8 cellular contexts compared by ENCODE assay signal in genomic region chr2:86107031-86107430, GRCh38. TPM values are rescaled to one million over a fixed set of nuclear protein-coding genes. Genes with fewer than 3 reads are reported as not detected.
DNase-seq lines count a peak whose midpoint lies in the region; ATAC-seq and TF ChIP-seq lines count a peak whose summit lies in the region.

No MANE protein-coding gene starts in this region.

- peak overlapping the region; percentile 99 for H3K27ac Mint-ChIP-seq in CD8-positive, alpha-beta T cell

- DNase-seq in CD8-positive, alpha-beta T cell = no peak
- DNase-seq in NAMALWA (ENCODE audit: low spot score) (peak; percentile 33), neuronal stem cell (ENCODE audit: low spot score) (no peak), NCI-H2107 (lab: John Stamatoyannopoulos, UW) (no peak), nucleus accumbens (lab: John Stamatoyannopoulos, UW) (no peak), NCI-H82 (lab: John Stamatoyannopoulos, UW) (no peak)
- no peak for DNase-seq in effector memory CD4-positive, alpha-beta T cell
- no peak for DNase-seq in stimulated activated CD4-positive, alpha-beta T cell treated with anti-CD3 and anti-CD28 coated beads, Interleukin-4, amount 100 ng/mL, for 24 hours

- no peak overlapping the region for H4K91ac ChIP-seq in neuronal stem cell (ENCODE audit: low read depth, low read length, poor library complexity)

- peak overlapping the region; percentile 46 for H3K4me2 ChIP-seq in neuronal stem cell (ENCODE audit: insufficient read depth, low read length, poor library complexity, severe bottlenecking)

- POLR2A ChIA-PET in CD8-positive, alpha-beta T cell (lab: Charles Lee) = interaction anchor here (1.1 to 1.7 kb wide), 7 partner anchors 23 to 780 kb away, joined by 3 to 18 read pairs (median 6); partner anchors contain the start of genes IMMT, KDM3A, ST3GAL5 and TGOLN2

- no peak overlapping the region for H3K18ac ChIP-seq in neuronal stem cell (ENCODE audit: low read length)

- no peaks in the 10 kb centered on the region for H3K27me3 ChIP-seq in CD8-positive, alpha-beta T cell (ENCODE audit: insufficient read depth, low read length)
- no peaks in the 10 kb centered on the region for H3K27me3 ChIP-seq in effector memory CD4-positive, alpha-beta T cell (replicated peaks; ENCODE audit: control insufficient read depth, insufficient read depth, low read length, poor library complexity, severe bottlenecking)
- no peaks in the 10 kb centered on the region for H3K27me3 ChIP-seq in neuronal stem cell (ENCODE audit: control insufficient read depth in 3 of 3, insufficient read depth in 3 of 3, low read depth in 1 of 3, low read length in 3 of 3)

- no peaks in the 10 kb centered on the region for H3K9me3 ChIP-seq in CD8-positive, alpha-beta T cell (ENCODE audit: low read length)
- no peaks in the 10 kb centered on the region for H3K9me3 ChIP-seq in effector memory CD4-positive, alpha-beta T cell (ENCODE audit: control insufficient read depth, low read length)
- peaks cover 2 to 3% of the 10 kb centered on the region in 2 donors for H3K9me3 ChIP-seq in neuronal stem cell (replicated peaks in 1 of 2; ENCODE audit: control insufficient read depth in 2 of 2, insufficient read depth in 1 of 2, low read depth in 1 of 2, low read length in 2 of 2)

- no peak overlapping the region for H2AK5ac ChIP-seq in neuronal stem cell (ENCODE audit: low read depth, low read length)

- H3K23ac ChIP-seq in neuronal stem cell (ENCODE audit: low read depth, low read length, poor library complexity) = no peak overlapping the region

- peaks cover 24% of the 10 kb centered on the region for H3K4me1 ChIP-seq in CD8-positive, alpha-beta T cell (ENCODE audit: insufficient read depth, low read length)
- H3K4me1 ChIP-seq in effector memory CD4-positive, alpha-beta T cell (ENCODE audit: control insufficient read depth, insufficient read depth, low read length, poor library complexity, severe bottlenecking) = peaks cover 11% of the 10 kb centered on the region
- peaks cover 4 to 5% of the 10 kb centered on the region in 2 donors for H3K4me1 ChIP-seq in neuronal stem cell (ENCODE audit: control insufficient read depth in 2 of 2, insufficient read depth in 1 of 2, low read depth in 1 of 2, low read length in 2 of 2)

- no peak overlapping the region for H2BK15ac ChIP-seq in neuronal stem cell (ENCODE audit: low read length)

- H3K27ac ChIP-seq in CD8-positive, alpha-beta T cell (ENCODE audit: low read depth, low read length) = peak overlapping the region; percentile 80
- H3K27ac ChIP-seq in effector memory CD4-positive, alpha-beta T cell (ENCODE audit: insufficient read depth, low read length, poor library complexity, severe bottlenecking) = peak overlapping the region; percentile 88
- H3K27ac ChIP-seq in neuronal stem cell (replicated peaks; ENCODE audit: low read length) = no peak overlapping the region

- no peaks in the 10 kb centered on the region for H3K9me3 Mint-ChIP-seq in CD8-positive, alpha-beta T cell

- no peak overlapping the region for H2BK12ac ChIP-seq in neuronal stem cell (ENCODE audit: low read length)

- H4K8ac ChIP-seq in neuronal stem cell (ENCODE audit: low read depth, low read length) = no peak overlapping the region

- H2BK120ac ChIP-seq in neuronal stem cell (ENCODE audit: low read depth, low read length) = no peak overlapping the region

- H3K9ac ChIP-seq in neuronal stem cell (ENCODE audit: low read depth, low read length, poor library complexity) = no peak overlapping the region

- peaks cover 25% of the 10 kb centered on the region for H3K36me3 ChIP-seq in CD8-positive, alpha-beta T cell (ENCODE audit: insufficient read depth, low read length)
- peaks cover 23% of the 10 kb centered on the region for H3K36me3 ChIP-seq in effector memory CD4-positive, alpha-beta T cell (ENCODE audit: control insufficient read depth, insufficient read depth, low read length)
- H3K36me3 ChIP-seq in neuronal stem cell (replicated peaks in 1 of 2; ENCODE audit: control insufficient read depth in 2 of 2, insufficient read depth in 2 of 2, low read length in 2 of 2) = peaks cover 15 to 61% of the 10 kb centered on the region in 2 donors

- H2BK5ac ChIP-seq in neuronal stem cell (ENCODE audit: low read length) = no peak overlapping the region

- no CpG with 5 or more reads among the region's 5 CpGs for WGBS in neuronal stem cell (ENCODE audit: extremely low coverage in 2 of 2, insufficient read length in 2 of 2, insufficient replicate concordance in 1 of 2), 2 donors

- peak overlapping the region; percentile 92 for H3K4me3 Mint-ChIP-seq in CD8-positive, alpha-beta T cell

- no peak for ATAC-seq in CD8-positive, alpha-beta T cell

- CTCF ChIA-PET in CD8-positive, alpha-beta T cell (lab: Charles Lee) = interaction anchor here (1.2 to 1.8 kb wide), 3 partner anchors 28 to 279 kb away, joined by 3 to 4 read pairs (median 4); no protein-coding TSS in a partner anchor

- no peak overlapping the region for H3K4ac ChIP-seq in neuronal stem cell (ENCODE audit: low read length)

- H3K4me1 Mint-ChIP-seq in CD8-positive, alpha-beta T cell (ENCODE audit: low read depth) = peaks cover 68% of the 10 kb centered on the region

- no peak overlapping the region for H3K14ac ChIP-seq in neuronal stem cell (ENCODE audit: low read length)

- intact Hi-C loops in CD8-positive, alpha-beta T cell (cut with DNase I, micrococcal nuclease) = loop anchor here (5.0 to 10.0 kb wide), 5 partner anchors 490 to 1948 kb away; partner anchors contain the start of genes CAPG (in 1 of the 2), KRCC1 (in 1 of the 2), MAT2A (in 1 of the 2) and SH2D6 (in 1 of the 2)

- H3K27me3 Mint-ChIP-seq in CD8-positive, alpha-beta T cell (ENCODE audit: low read depth) = no peaks in the 10 kb centered on the region

- H3K36me3 Mint-ChIP-seq in CD8-positive, alpha-beta T cell = peaks cover 63% of the 10 kb centered on the region

- no peak for TF ChIP-seq CTCF in CD8-positive, alpha-beta T cell (IDR thresholded peaks at IDR 0.05)

- peaks cover 10% of the 10 kb centered on the region for H3K79me1 ChIP-seq in neuronal stem cell (ENCODE audit: low read depth, low read length)

- H2AFZ ChIP-seq in neuronal stem cell (ENCODE audit: low read length) = no peak overlapping the region

- H3K4me3 ChIP-seq in CD8-positive, alpha-beta T cell (ENCODE audit: low read depth, low read length) = peak overlapping the region; percentile 92
- H3K4me3 ChIP-seq in effector memory CD4-positive, alpha-beta T cell (ENCODE audit: insufficient read depth, low read depth, low read length, poor library complexity, severe bottlenecking) = peak overlapping the region; percentile 81
- peak overlapping the region in 1 of 2 donors; percentile 73 for H3K4me3 ChIP-seq in neuronal stem cell (ENCODE audit: low read length in 2 of 2)

RNA-seq across cellular contexts. Expression of gene PTCD3, which starts 1.0 kb away (rescaled TPM):
- 100 to 1,000 TPM; 179 to 187 TPM for total RNA-seq in CD8-positive, alpha-beta T cell
- 79.1 TPM for polyA plus RNA-seq in neuronal stem cell (2013, experiment 1 of 2)
- polyA plus RNA-seq in neuronal stem cell (2013, experiment 2 of 2) = 78.1 TPM

RNA-seq across cellular contexts. Expression of gene POLR1A, which starts 1.3 kb away (rescaled TPM):
- 10 to 100 TPM; 12.3 to 15.2 TPM for total RNA-seq in CD8-positive, alpha-beta T cell
- polyA plus RNA-seq in neuronal stem cell (2013, experiment 1 of 2) = 4.9 TPM
- 5.2 TPM for polyA plus RNA-seq in neuronal stem cell (2013, experiment 2 of 2)
